20 cellular contexts compared by ENCODE assay signal in the genomic region with DNA sequence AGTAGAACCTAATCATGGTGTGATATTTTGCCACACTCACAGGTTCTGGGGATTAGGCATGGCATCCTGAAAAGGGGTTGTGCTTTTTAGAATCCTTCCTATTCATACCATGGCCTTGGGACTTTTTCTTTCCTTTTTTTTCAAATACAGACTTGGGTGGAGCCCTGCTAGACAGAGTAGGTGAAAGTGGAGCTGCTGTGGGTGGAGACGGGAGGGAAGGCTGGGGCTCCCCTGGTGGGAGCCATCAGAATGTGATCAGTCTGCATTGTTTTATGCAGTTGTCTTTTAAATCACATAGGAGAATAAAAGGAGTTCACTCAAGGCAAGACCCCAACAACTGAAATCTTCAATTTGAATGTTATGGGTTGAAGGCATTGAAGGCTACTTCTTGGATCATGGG.
"Had no signal": no experiment of that assay in that cellular context is flagged by ENCODE, and none has a peak within 500 bp of the region (broad histone marks: within the 10 kb centered on the region; RNA-seq: fewer than 3 reads in every experiment).

No MANE protein-coding gene starts in this region.

- H3K9me3 ChIP-seq: body of pancreas, pancreas, thyroid gland had no signal

- H3K4me3 ChIP-seq: body of pancreas, cardiac muscle cell, hepatocyte, pancreas, psoas muscle, right atrium auricular region, thyroid gland had no signal

- DNase-seq: activated CD4-positive, alpha-beta memory T cell treated with anti-CD3 and anti-CD28 coated beads, Interleukin-2, amount 10 ng/mL, durations not matched to agents 7 days and 5 days; activated CD4-positive, alpha-beta T cell treated with anti-CD3 and anti-CD28 coated beads for 4 hours; activated CD4-positive, CD25-positive, alpha-beta regulatory T cell; activated effector memory CD4-positive, alpha-beta T cell treated with Interleukin-2 at 50 U/mL for 16 hours; activated naive CD4-positive, alpha-beta T cell treated with anti-CD3 and anti-CD28 coated beads, Interleukin-2, amount 10 ng/mL, durations not matched to agents 7 days and 5 days; activated T-cell treated with anti-CD3 and anti-CD28 coated beads, Interleukin-2, amount 50 U/mL, for 72 hours; anterior cingulate cortex; body of pancreas; effector CD4-positive, alpha-beta T cell; foreskin keratinocyte; left ventricle myocardium superior; pancreas; psoas muscle; stimulated activated CD4-positive, alpha-beta T cell treated with anti-CD3 and anti-CD28 coated beads, Interleukin-4, amount 100 ng/mL, for 24 hours; stimulated activated naive CD4-positive, alpha-beta T cell treated with Interleukin-2 at 50 U/mL for 16 hours; substantia nigra; thyroid gland had no signal

- H3K27me3 ChIP-seq: body of pancreas, cardiac muscle cell, foreskin keratinocyte, hepatocyte, pancreas, right atrium auricular region, thyroid gland had no signal

- H2AFZ ChIP-seq: hepatocyte had no signal

- H3K4me1 ChIP-seq: foreskin keratinocyte, psoas muscle, right atrium auricular region, thyroid gland had no signal

- H3K79me2 ChIP-seq: hepatocyte had no signal

- ATAC-seq: activated T-cell treated with anti-CD3 and anti-CD28 coated beads, Interleukin-2, amount 50 U/mL, for 72 hours; body of pancreas; foreskin keratinocyte; left ventricle myocardium superior; pancreas; psoas muscle had no signal

- H3K27ac ChIP-seq: body of pancreas, cardiac muscle cell, foreskin keratinocyte, hepatocyte, pancreas, psoas muscle, thyroid gland had no signal

- H3K36me3 ChIP-seq: cardiac muscle cell, pancreas, right atrium auricular region, thyroid gland had no signal

- H3K4me2 ChIP-seq: hepatocyte had no signal
